1 cellular context compared by ENCODE assay signal in genomic region chr1:29383972-29384371, GRCh38.
TF ChIP-seq lines count a peak whose summit lies in the region.

No MANE protein-coding gene starts in this region.

TF ChIP-seq in endothelial cell of umbilical vein, 7 proteins besides CTCF, POLR2A, EP300 and RAD21:
- peak; percentile 64 for TF ChIP-seq GATA2 (IDR thresholded peaks at IDR 0.05; ENCODE audit: insufficient read depth, insufficient read length, low read depth, low read length)
- TF ChIP-seq EZH2 (IDR thresholded peaks at IDR 0.05; ENCODE audit: borderline replicate concordance, low read depth, low read length, severe bottlenecking), result no peak
- TF ChIP-seq MYC (IDR thresholded peaks at IDR 0.05; ENCODE audit: low read depth, low read length), result no peak
- TF ChIP-seq JUN (IDR thresholded peaks at IDR 0.05; ENCODE audit: borderline replicate concordance, insufficient read depth, insufficient read length, low read depth), result peak; percentile 84
- peak; percentile 92 for TF ChIP-seq FOS (IDR thresholded peaks at IDR 0.05; ENCODE audit: borderline replicate concordance, insufficient read depth, low read length)
- TF ChIP-seq MAX (IDR thresholded peaks at IDR 0.05; ENCODE audit: insufficient read depth, insufficient read length), result no peak
- TF ChIP-seq POLR2AphosphoS5 (IDR thresholded peaks at IDR 0.05; ENCODE audit: insufficient read depth, low read depth, low read length), result peak; percentile 82
